1 cellular context compared by ENCODE assay signal in genomic region chr17:28536532-28537218, GRCh38.
TF ChIP-seq lines count a peak whose summit lies in the region.

No MANE protein-coding gene starts in this region.

TF ChIP-seq in HepG2, 621 proteins besides CTCF, POLR2A, EP300 and RAD21:
- TF ChIP-seq PBX2 (CRISPR knock-in tag; IDR thresholded peaks at IDR 0.05) (peak; percentile 53; the same call in 1 of the 2 replicates), RELA (CRISPR knock-in tag; IDR thresholded peaks at IDR 0.05) (no peak)
